Comparison of ENCODE assay signal across 1 cellular context in the genomic region with DNA sequence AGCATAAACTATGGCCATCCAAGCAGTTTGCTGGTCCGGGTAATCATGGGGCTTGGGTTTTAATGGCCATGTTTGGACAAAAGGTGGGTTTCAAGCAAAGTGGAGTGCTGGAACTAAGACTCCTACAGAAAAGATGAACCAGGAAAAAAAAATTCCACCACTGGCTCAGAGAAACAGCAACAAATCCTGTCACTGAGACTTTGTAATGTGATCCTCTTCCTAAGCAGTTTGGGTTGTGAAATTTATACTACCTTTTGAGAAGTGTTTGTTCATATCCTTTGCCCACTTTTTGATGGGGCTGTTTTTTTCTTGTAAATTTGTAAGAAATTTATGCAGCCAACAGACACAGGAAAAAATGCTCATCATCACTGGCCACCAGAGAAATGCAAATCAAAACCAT.
TF ChIP-seq lines count a peak whose summit lies in the region.

No MANE protein-coding gene starts in this region.

TF ChIP-seq in IMR-90, 13 proteins besides CTCF, POLR2A, EP300 and RAD21 (continued from another document):
- TF ChIP-seq, protein P1, sequence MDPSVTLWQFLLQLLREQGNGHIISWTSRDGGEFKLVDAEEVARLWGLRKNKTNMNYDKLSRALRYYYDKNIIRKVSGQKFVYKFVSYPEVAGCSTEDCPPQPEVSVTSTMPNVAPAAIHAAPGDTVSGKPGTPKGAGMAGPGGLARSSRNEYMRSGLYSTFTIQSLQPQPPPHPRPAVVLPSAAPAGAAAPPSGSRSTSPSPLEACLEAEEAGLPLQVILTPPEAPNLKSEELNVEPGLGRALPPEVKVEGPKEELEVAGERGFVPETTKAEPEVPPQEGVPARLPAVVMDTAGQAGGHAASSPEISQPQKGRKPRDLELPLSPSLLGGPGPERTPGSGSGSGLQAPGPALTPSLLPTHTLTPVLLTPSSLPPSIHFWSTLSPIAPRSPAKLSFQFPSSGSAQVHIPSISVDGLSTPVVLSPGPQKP (IDR thresholded peaks at IDR 0.05; ENCODE audit: borderline replicate concordance, low read depth, low read length) = no peak
- no peak for TF ChIP-seq RFX5 (IDR thresholded peaks at IDR 0.05; ENCODE audit: low read depth, low read length)
